Comparison of ENCODE assay signal across 25 cellular contexts in the genomic region with DNA sequence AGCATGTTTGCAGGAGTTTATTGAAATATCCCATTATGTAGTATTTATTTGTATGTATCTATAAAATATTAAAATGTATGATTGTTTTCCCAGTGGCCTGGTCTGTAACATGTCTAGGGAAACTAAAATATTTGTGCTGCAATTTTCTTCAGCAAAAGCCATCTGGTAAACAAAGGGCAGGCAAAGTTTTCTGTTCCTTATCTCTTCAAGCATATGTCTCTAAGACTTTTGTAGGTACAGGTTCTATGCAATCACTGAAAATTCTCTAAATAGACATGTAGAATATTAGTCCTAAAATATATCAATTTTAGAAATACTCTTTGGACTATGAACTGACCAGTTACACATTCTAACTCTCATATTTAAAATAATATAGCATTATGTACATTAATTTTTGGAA.
"Had no signal": no experiment of that assay in that cellular context is flagged by ENCODE, and none has a peak within 500 bp of the region (broad histone marks: within the 10 kb centered on the region; RNA-seq: fewer than 3 reads in every experiment).

No MANE protein-coding gene starts in this region.

- H3K27me3 ChIP-seq: dorsolateral prefrontal cortex, esophagus squamous epithelium, gastrocnemius medialis, heart right ventricle, left lung had no signal

- H3K9me3 ChIP-seq: esophagus squamous epithelium, gastrocnemius medialis, heart right ventricle, left lung, lower lobe of right lung, mucosa of descending colon had no signal

- H3K27ac ChIP-seq: coronary artery, dorsolateral prefrontal cortex, esophagus squamous epithelium, gastrocnemius medialis, heart right ventricle, left lung, lower lobe of right lung had no signal

- H3K36me3 ChIP-seq: esophagus squamous epithelium, gastrocnemius medialis, heart right ventricle, left lung, lower lobe of right lung had no signal

- H3K27ac Mint-ChIP-seq: mesothelial cell of epicardium, naive B cell had no signal

- DNase-seq: dermis blood vessel endothelial cell; dorsolateral prefrontal cortex; effector CD4-positive, alpha-beta T cell; effector memory CD4-positive, alpha-beta T cell; esophagus squamous epithelium; foreskin fibroblast; foreskin melanocyte; gastrocnemius medialis; glutamatergic neuron; head of caudate nucleus; heart right ventricle; hippocampal formation; left cardiac atrium; left lung; left ventricle myocardium superior; lower lobe of right lung; mesenchymal stem cell; mucosa of descending colon; naive B cell had no signal

- H3K4me3 ChIP-seq: coronary artery, dorsolateral prefrontal cortex, esophagus squamous epithelium, gastrocnemius medialis, heart right ventricle, left lung, lower lobe of right lung, mucosa of descending colon had no signal

- H3K4me1 ChIP-seq: esophagus squamous epithelium, gastrocnemius medialis, heart right ventricle, left lung, lower lobe of right lung had no signal

- H3K4me1 Mint-ChIP-seq: naive B cell had no signal

- ATAC-seq: esophagus mucosa, gastrocnemius medialis, heart right ventricle, left cardiac atrium, left lung, left ventricle myocardium superior, lower lobe of right lung, mucosa of descending colon had no signal

- H3K27me3 Mint-ChIP-seq: naive B cell had no signal

- FAIRE-seq: endothelial cell of umbilical vein, islet of Langerhans, keratinocyte had no signal

- H3K36me3 Mint-ChIP-seq: mesothelial cell of epicardium, naive B cell had no signal

- H3K4me3 Mint-ChIP-seq: mesothelial cell of epicardium, naive B cell had no signal
